8 cellular contexts compared by ENCODE assay signal in the genomic region with DNA sequence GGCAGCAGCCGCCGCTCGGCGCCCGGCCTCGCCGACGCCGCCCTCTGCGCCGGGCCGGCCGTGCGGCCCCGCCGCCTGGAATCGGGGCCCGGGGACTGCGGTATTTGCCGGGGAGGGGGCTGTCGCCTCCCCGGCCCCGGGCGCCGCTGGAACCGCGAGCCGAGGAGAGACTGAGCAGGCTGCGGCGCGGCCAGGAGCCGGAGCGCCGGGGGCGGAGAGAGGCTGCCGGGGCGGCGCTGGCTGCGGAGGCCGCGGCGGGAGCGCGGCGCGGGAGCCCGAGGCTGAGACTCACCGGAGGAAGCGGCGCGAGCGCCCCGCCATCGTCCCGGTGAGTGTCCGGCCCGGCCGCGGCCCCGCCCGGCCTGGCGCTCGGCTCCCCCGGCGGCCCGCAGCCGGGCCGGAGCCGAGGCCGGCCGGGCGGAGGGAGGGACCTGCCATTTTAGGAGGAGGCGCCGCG. TPM values are rescaled to one million over a fixed set of nuclear protein-coding genes. Genes with fewer than 3 reads are reported as not detected.
DNase-seq lines count a peak whose midpoint lies in the region; ATAC-seq and TF ChIP-seq lines count a peak whose summit lies in the region.

No MANE protein-coding gene starts in this region.

- no peak for TF ChIP-seq CTCF in HEK293 (tag by site-specific recombination; IDR thresholded peaks at IDR 0.05)

- H3K27ac ChIP-seq in HEK293 (ENCODE audit: extremely low read depth, low read depth, low read length) (peak overlapping the region; percentile 100), right cardiac atrium (ENCODE audit: low read length) (peak overlapping the region; percentile 99)

- no peak for ATAC-seq in right cardiac atrium
- ATAC-seq in GM21619 (IDR thresholded peaks at IDR 0.05; ENCODE audit: unreplicated experiment): no peak

- H3K4me1 ChIP-seq in HEK293 (ENCODE audit: control insufficient read depth, insufficient read depth, low read length): peaks cover 18% of the 10 kb centered on the region
- no peaks in the 10 kb centered on the region for H3K4me1 ChIP-seq in right cardiac atrium (ENCODE audit: control insufficient read depth, insufficient read depth, low read length)

- peak; percentile 43 for DNase-seq in CD1c-positive myeloid dendritic cell (ENCODE audit: extremely low spot score)
- DNase-seq in activated T-cell treated with anti-CD3 and anti-CD28 coated beads, Interleukin-2, amount 50 U/mL, for 1 hour: peak; percentile 49
- DNase-seq in right cardiac atrium: no peak
- DNase-seq in stimulated activated CD4-positive, alpha-beta T cell treated with anti-CD3 and anti-CD28 coated beads, Interleukin-4, amount 100 ng/mL, for 1 hour: peak; percentile 33
- no peak for DNase-seq in COLO829 (ENCODE audit: low spot score)
- DNase-seq in retina: no peak

- peak overlapping the region; percentile 100 for H3K4me3 ChIP-seq in HEK293 (ENCODE audit: low read depth, low read length)
- H3K4me3 ChIP-seq in right cardiac atrium (ENCODE audit: low read length): peak overlapping the region; percentile 96

- POLR2A ChIA-PET in HEK293 (lab: Yijun Ruan, JAX): no interaction called here

- H3K27me3 ChIP-seq in right cardiac atrium (ENCODE audit: control insufficient read depth, insufficient read depth): no peaks in the 10 kb centered on the region

- intact Hi-C loops in right cardiac atrium (cut with DNase I): loop anchor here (5.0 to 10.0 kb wide), 5 partner anchors 100 to 197 kb away; a partner anchor contains a TSS

- WGBS in right cardiac atrium: under 1% methylated on average over 75 of the region's 75 CpGs

- H3K36me3 ChIP-seq in HEK293 (ENCODE audit: control insufficient read depth in 2 of 2, insufficient read depth in 1 of 2, low read length in 2 of 2): no peaks in the 10 kb centered on the region

- H3K9me3 ChIP-seq in HEK293 (ENCODE audit: control insufficient read depth, insufficient read depth, low read depth, low read length) (no peaks in the 10 kb centered on the region), right cardiac atrium (ENCODE audit: control insufficient read depth, low read length) (no peaks in the 10 kb centered on the region)

- CTCF ChIA-PET in HEK293 (lab: Yijun Ruan, JAX): no interaction called here

TF ChIP-seq in HEK293, 187 proteins besides CTCF, POLR2A, EP300 and RAD21:
- TF ChIP-seq ZNF341 (tag by site-specific recombination; IDR thresholded peaks at IDR 0.05; ENCODE audit: low read depth): no peak
- TF ChIP-seq REPIN1 (tag by site-specific recombination; IDR thresholded peaks at IDR 0.05; ENCODE audit: low read depth): no peak
- no peak for TF ChIP-seq MYNN (tag by site-specific recombination; IDR thresholded peaks at IDR 0.05; ENCODE audit: borderline replicate concordance)
- no peak for TF ChIP-seq KLF9 (tag by site-specific recombination; IDR thresholded peaks at IDR 0.05; ENCODE audit: low read depth)
- TF ChIP-seq, protein P1, sequence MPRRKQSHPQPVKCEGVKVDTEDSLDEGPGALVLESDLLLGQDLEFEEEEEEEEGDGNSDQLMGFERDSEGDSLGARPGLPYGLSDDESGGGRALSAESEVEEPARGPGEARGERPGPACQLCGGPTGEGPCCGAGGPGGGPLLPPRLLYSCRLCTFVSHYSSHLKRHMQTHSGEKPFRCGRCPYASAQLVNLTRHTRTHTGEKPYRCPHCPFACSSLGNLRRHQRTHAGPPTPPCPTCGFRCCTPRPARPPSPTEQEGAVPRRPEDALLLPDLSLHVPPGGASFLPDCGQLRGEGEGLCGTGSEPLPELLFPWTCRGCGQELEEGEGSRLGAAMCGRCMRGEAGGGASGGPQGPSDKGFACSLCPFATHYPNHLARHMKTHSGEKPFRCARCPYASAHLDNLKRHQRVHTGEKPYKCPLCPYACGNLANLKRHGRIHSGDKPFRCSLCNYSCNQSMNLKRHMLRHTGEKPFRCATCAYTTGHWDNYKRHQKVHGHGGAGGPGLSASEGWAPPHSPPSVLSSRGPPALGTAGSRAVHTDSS (tag by site-specific recombination; IDR thresholded peaks at IDR 0.05): no peak
- no peak for TF ChIP-seq ZNF558 (tag by site-specific recombination; IDR thresholded peaks at IDR 0.05)
- TF ChIP-seq, protein P2, sequence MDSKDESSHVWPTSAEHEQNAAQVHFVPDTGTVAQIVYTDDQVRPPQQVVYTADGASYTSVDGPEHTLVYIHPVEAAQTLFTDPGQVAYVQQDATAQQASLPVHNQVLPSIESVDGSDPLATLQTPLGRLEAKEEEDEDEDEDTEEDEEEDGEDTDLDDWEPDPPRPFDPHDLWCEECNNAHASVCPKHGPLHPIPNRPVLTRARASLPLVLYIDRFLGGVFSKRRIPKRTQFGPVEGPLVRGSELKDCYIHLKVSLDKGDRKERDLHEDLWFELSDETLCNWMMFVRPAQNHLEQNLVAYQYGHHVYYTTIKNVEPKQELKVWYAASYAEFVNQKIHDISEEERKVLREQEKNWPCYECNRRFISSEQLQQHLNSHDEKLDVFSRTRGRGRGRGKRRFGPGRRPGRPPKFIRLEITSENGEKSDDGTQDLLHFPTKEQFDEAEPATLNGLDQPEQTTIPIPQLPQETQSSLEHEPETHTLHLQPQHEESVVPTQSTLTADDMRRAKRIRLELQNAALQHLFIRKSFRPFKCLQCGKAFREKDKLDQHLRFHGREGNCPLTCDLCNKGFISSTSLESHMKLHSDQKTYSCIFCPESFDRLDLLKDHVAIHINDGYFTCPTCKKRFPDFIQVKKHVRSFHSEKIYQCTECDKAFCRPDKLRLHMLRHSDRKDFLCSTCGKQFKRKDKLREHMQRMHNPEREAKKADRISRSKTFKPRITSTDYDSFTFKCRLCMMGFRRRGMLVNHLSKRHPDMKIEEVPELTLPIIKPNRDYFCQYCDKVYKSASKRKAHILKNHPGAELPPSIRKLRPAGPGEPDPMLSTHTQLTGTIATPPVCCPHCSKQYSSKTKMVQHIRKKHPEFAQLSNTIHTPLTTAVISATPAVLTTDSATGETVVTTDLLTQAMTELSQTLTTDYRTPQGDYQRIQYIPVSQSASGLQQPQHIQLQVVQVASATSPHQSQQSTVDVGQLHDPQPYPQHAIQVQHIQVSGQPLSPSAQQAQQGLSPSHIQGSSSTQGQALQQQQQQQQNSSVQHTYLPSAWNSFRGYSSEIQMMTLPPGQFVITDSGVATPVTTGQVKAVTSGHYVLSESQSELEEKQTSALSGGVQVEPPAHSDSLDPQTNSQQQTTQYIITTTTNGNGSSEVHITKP (tag by site-specific recombination; IDR thresholded peaks at IDR 0.05): no peak
- TF ChIP-seq ZNF629 (tag by site-specific recombination; IDR thresholded peaks at IDR 0.05): no peak
- no peak for TF ChIP-seq ZNF19 (tag by site-specific recombination; IDR thresholded peaks at IDR 0.05; ENCODE audit: low read depth)
- TF ChIP-seq ZNF23 (tag by site-specific recombination; IDR thresholded peaks at IDR 0.05; ENCODE audit: borderline replicate concordance): no peak
- no peak for TF ChIP-seq ZNF560 (tag by site-specific recombination; IDR thresholded peaks at IDR 0.05; ENCODE audit: borderline replicate concordance)
- no peak for TF ChIP-seq TRIM28 (IDR thresholded peaks at IDR 0.05; ENCODE audit: borderline replicate concordance, low read length)
- TF ChIP-seq ZNF138 (tag by site-specific recombination; IDR thresholded peaks at IDR 0.05; ENCODE audit: borderline replicate concordance): no peak
- no peak for TF ChIP-seq KLF16 (tag by site-specific recombination; IDR thresholded peaks at IDR 0.05)
TF ChIP-seq in HEK293: peak in this region for 0.

RNA-seq across cellular contexts. Expression of a gene that starts 0.8 kb away (rescaled TPM):
- total RNA-seq in right cardiac atrium: 10 to 100 TPM; 67.6 to 76.9 (median 73.4) TPM
- 28.4 TPM for polyA plus RNA-seq in right cardiac atrium

Comparison
In these comparisons a context has a peak if more than half of its experiments do, and no peak if none do; other contexts are left out.
1. DNase-seq: peak in CD1c-positive myeloid dendritic cell (single experiment), activated T-cell treated with anti-CD3 and anti-CD28 coated beads, Interleukin-2, amount 50 U/mL, for 1 hour (single experiment) and stimulated activated CD4-positive, alpha-beta T cell treated with anti-CD3 and anti-CD28 coated beads, Interleukin-4, amount 100 ng/mL, for 1 hour (single experiment); none in right cardiac atrium (0 of 3), COLO829 (single experiment) and retina (single experiment).